In the genomic region with DNA sequence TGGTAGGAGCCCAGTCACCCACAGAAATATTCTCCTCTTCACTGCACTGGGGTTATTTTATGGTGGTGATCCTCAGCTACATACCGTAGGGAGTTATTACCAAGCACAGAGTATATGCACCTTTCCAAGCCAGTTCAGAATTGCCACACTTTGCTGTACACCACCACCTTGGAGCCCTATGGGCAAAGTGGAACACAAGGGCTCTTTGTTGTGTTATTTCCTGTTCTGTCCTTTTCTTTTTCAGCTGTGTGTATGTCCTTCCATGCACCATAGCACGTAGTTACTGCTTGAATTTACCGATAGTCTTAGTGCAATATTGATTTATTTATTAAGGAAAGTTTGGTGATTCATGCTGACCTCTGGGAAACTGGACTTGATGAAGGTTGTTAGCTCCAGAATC, we compare ENCODE assay signal across 1 cellular context.
TF ChIP-seq lines count a peak whose summit lies in the region.

No MANE protein-coding gene starts in this region.

TF ChIP-seq in HepG2, 621 proteins besides CTCF, POLR2A, EP300 and RAD21 (continues in another document):
- TF ChIP-seq ISX (CRISPR knock-in tag; conservative IDR thresholded peaks at IDR 0.05) (no peak), FUBP1 (CRISPR knock-in tag; IDR thresholded peaks at IDR 0.05; ENCODE audit: borderline replicate concordance) (no peak), NFIC (IDR thresholded peaks at IDR 0.05; ENCODE audit: low read length) (peak; percentile 22; the same call in 1 of the 2 replicates), ARID2 (CRISPR knock-in tag; IDR thresholded peaks at IDR 0.05; ENCODE audit: borderline replicate concordance) (no peak), NR2F6 (IDR thresholded peaks at IDR 0.05) (0 out of 2 replicates have a peak, but pooled peaks have one; percentile 18), NR2F6 (CRISPR knock-in tag; IDR thresholded peaks at IDR 0.05) (no peak), KDM5B (CRISPR knock-in tag; IDR thresholded peaks at IDR 0.05; ENCODE audit: borderline replicate concordance) (no peak), PRDM10 (CRISPR knock-in tag; IDR thresholded peaks at IDR 0.05; ENCODE audit: low read depth) (no peak), CCAR2 (optimal IDR thresholded peaks at IDR 0.05; ENCODE audit: low read depth, low read length) (no peak), ZNF768 (CRISPR knock-in tag; IDR thresholded peaks at IDR 0.05) (no peak), CEBPB (IDR thresholded peaks at IDR 0.05; ENCODE audit: borderline replicate concordance, low read depth, low read length) (peak; percentile 42; the same call in 1 of the 2 replicates), EHMT2 (IDR thresholded peaks at IDR 0.05; ENCODE audit: borderline replicate concordance, low read depth, low read length) (no peak), IRF2 (CRISPR knock-in tag; IDR thresholded peaks at IDR 0.05) (0 out of 2 replicates have a peak, but pooled peaks have one; percentile 13), CEBPG (CRISPR knock-in tag; IDR thresholded peaks at IDR 0.05) (peak; percentile 65; the same call in 1 of the 2 replicates), HDAC1 (CRISPR knock-in tag; IDR thresholded peaks at IDR 0.05) (peak; percentile 63; the same call in 1 of the 2 replicates), ZMAT3 (CRISPR knock-in tag; conservative IDR thresholded peaks at IDR 0.05) (no peak), CENPBD1 (CRISPR knock-in tag; IDR thresholded peaks at IDR 0.05; ENCODE audit: borderline replicate concordance, low read depth) (no peak), FOXA3 (CRISPR knock-in tag; IDR thresholded peaks at IDR 0.05) (peak; percentile 50; the same call in 1 of the 2 replicates), SOX13 (IDR thresholded peaks at IDR 0.05) (no peak), SOX13 (CRISPR knock-in tag; conservative IDR thresholded peaks at IDR 0.05 in 1 of 2, IDR thresholded peaks at IDR 0.05 in 1 of 2) (peak in 1 of 2 experiments; percentile 38; a peak in 1 of 4 replicates), GPBP1L1 (CRISPR knock-in tag; IDR thresholded peaks at IDR 0.05) (no peak), TFAP4 (IDR thresholded peaks at IDR 0.05; ENCODE audit: borderline replicate concordance, low read depth) (peak; percentile 46; the same call in 1 of the 2 replicates), FOSL2 (CRISPR knock-in tag; IDR thresholded peaks at IDR 0.05) (0 out of 2 replicates have a peak, but pooled peaks have one; percentile 6), ZBTB43 (CRISPR knock-in tag; conservative IDR thresholded peaks at IDR 0.05) (no peak), ETV5 (CRISPR knock-in tag; IDR thresholded peaks at IDR 0.05; ENCODE audit: borderline replicate concordance) (peak; percentile 63; the same call in 1 of the 2 replicates), SYNCRIP (IDR thresholded peaks at IDR 0.05; ENCODE audit: insufficient read depth, low read depth, low read length) (no peak), SOX5 (CRISPR knock-in tag; IDR thresholded peaks at IDR 0.05; ENCODE audit: borderline replicate concordance) (peak; percentile 40; the same call in 1 of the 2 replicates), POGZ (CRISPR knock-in tag; IDR thresholded peaks at IDR 0.05) (peak; percentile 38; the same call in 1 of the 2 replicates), ELF3 (CRISPR knock-in tag; IDR thresholded peaks at IDR 0.05) (peak; percentile 76; the same call in 1 of the 2 replicates)
- TF ChIP-seq, protein P1, sequence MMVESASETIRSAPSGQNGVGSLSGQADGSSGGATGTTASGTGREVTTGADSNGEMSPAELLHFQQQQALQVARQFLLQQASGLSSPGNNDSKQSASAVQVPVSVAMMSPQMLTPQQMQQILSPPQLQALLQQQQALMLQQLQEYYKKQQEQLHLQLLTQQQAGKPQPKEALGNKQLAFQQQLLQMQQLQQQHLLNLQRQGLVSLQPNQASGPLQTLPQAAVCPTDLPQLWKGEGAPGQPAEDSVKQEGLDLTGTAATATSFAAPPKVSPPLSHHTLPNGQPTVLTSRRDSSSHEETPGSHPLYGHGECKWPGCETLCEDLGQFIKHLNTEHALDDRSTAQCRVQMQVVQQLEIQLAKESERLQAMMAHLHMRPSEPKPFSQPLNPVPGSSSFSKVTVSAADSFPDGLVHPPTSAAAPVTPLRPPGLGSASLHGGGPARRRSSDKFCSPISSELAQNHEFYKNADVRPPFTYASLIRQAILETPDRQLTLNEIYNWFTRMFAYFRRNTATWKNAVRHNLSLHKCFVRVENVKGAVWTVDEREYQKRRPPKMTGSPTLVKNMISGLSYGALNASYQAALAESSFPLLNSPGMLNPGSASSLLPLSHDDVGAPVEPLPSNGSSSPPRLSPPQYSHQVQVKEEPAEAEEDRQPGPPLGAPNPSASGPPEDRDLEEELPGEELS (CRISPR knock-in tag; IDR thresholded peaks at IDR 0.05) = peak; percentile 44; the same call in 1 of the 2 replicates
- TF ChIP-seq, protein P2, sequence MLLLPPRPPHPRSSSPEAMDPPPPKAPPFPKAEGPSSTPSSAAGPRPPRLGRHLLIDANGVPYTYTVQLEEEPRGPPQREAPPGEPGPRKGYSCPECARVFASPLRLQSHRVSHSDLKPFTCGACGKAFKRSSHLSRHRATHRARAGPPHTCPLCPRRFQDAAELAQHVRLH (CRISPR knock-in tag; IDR thresholded peaks at IDR 0.05; ENCODE audit: borderline replicate concordance, low read depth) = no peak
- TF ChIP-seq, protein P3, sequence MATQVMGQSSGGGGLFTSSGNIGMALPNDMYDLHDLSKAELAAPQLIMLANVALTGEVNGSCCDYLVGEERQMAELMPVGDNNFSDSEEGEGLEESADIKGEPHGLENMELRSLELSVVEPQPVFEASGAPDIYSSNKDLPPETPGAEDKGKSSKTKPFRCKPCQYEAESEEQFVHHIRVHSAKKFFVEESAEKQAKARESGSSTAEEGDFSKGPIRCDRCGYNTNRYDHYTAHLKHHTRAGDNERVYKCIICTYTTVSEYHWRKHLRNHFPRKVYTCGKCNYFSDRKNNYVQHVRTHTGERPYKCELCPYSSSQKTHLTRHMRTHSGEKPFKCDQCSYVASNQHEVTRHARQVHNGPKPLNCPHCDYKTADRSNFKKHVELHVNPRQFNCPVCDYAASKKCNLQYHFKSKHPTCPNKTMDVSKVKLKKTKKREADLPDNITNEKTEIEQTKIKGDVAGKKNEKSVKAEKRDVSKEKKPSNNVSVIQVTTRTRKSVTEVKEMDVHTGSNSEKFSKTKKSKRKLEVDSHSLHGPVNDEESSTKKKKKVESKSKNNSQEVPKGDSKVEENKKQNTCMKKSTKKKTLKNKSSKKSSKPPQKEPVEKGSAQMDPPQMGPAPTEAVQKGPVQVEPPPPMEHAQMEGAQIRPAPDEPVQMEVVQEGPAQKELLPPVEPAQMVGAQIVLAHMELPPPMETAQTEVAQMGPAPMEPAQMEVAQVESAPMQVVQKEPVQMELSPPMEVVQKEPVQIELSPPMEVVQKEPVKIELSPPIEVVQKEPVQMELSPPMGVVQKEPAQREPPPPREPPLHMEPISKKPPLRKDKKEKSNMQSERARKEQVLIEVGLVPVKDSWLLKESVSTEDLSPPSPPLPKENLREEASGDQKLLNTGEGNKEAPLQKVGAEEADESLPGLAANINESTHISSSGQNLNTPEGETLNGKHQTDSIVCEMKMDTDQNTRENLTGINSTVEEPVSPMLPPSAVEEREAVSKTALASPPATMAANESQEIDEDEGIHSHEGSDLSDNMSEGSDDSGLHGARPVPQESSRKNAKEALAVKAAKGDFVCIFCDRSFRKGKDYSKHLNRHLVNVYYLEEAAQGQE (IDR thresholded peaks at IDR 0.05; ENCODE audit: borderline replicate concordance in 1 of 2, low read depth in 1 of 2, low read length in 2 of 2) = no peak
- TF ChIP-seq, protein P4, sequence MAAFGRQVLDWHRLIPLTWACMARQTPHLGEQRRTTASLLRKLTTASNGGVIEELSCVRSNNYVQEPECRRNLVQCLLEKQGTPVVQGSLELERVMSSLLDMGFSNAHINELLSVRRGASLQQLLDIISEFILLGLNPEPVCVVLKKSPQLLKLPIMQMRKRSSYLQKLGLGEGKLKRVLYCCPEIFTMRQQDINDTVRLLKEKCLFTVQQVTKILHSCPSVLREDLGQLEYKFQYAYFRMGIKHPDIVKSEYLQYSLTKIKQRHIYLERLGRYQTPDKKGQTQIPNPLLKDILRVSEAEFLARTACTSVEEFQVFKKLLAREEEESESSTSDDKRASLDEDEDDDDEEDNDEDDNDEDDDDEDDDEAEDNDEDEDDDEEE (CRISPR knock-in tag; IDR thresholded peaks at IDR 0.05) = no peak
